Comparison of ENCODE assay signal across 23 cellular contexts in genomic region chr7:107354639-107355038, GRCh38.
DNase-seq lines count a peak whose midpoint lies in the region; ATAC-seq, FAIRE-seq and TF ChIP-seq lines count a peak whose summit lies in the region.
"Had no signal": no experiment of that assay in that cellular context is flagged by ENCODE, and none has a peak within 500 bp of the region (broad histone marks: within the 10 kb centered on the region; RNA-seq: fewer than 3 reads in every experiment).

No MANE protein-coding gene starts in this region.

- no peaks in the 10 kb centered on the region for H3F3A ChIP-seq in smooth muscle cell (ENCODE audit: low read depth)

- H3K27me3 ChIP-seq in HepG2 (ENCODE audit: control insufficient read depth in 1 of 2, insufficient read depth in 2 of 2, low read length in 2 of 2), result no peaks in the 10 kb centered on the region
- H3K27me3 ChIP-seq in right lobe of liver, result no peaks in the 10 kb centered on the region
- H3K27me3 ChIP-seq in astrocyte (ENCODE audit: insufficient read depth, low read length), result no peaks in the 10 kb centered on the region
- no peaks in the 10 kb centered on the region for H3K27me3 ChIP-seq in smooth muscle cell (ENCODE audit: low read depth)
- H3K27me3 ChIP-seq: BLaER1 treated with 17β-estradiol and CSF1 and Interleukin-3, amounts not matched to agents 10 nM and 100 nM had no signal

- H3K4me1 ChIP-seq in HepG2 (ENCODE audit: insufficient read depth, low read length) (no peaks in the 10 kb centered on the region), right lobe of liver (no peaks in the 10 kb centered on the region), astrocyte (ENCODE audit: insufficient read depth, low read length) (no peaks in the 10 kb centered on the region), smooth muscle cell (ENCODE audit: low read depth) (no peaks in the 10 kb centered on the region)
- H3K4me1 ChIP-seq: A549; BLaER1 treated with 17β-estradiol and CSF1 and Interleukin-3, amounts not matched to agents 10 nM and 100 nM had no signal

- no peaks in the 10 kb centered on the region for H3K27me3 Mint-ChIP-seq in astrocyte (ENCODE audit: low read depth, unreplicated experiment)
- H3K27me3 Mint-ChIP-seq: B cell; CD4-positive, alpha-beta memory T cell; CD4-positive, CD25-positive, alpha-beta regulatory T cell; CD8-positive, alpha-beta memory T cell had no signal

- H3K9me3 Mint-ChIP-seq in astrocyte (ENCODE audit: unreplicated experiment), result no peaks in the 10 kb centered on the region
- H3K9me3 Mint-ChIP-seq: CD8-positive, alpha-beta memory T cell had no signal

- H4K20me1 ChIP-seq in HepG2 (ENCODE audit: insufficient read depth, low read length) (no peaks in the 10 kb centered on the region), astrocyte (ENCODE audit: insufficient read depth, low read length) (no peaks in the 10 kb centered on the region), smooth muscle cell (ENCODE audit: low read depth) (no peaks in the 10 kb centered on the region)
- H4K20me1 ChIP-seq: BLaER1 treated with 17β-estradiol and CSF1 and Interleukin-3, amounts not matched to agents 10 nM and 100 nM had no signal

- no peak for TF ChIP-seq RAD21 in HepG2 (CRISPR knock-in tag; IDR thresholded peaks at IDR 0.05)
- no peak for TF ChIP-seq RAD21 in Ishikawa (IDR thresholded peaks at IDR 0.05; ENCODE audit: low read depth)

- H3K4me2 ChIP-seq in HepG2 (ENCODE audit: low read depth, low read length) (no peak overlapping the region), astrocyte (ENCODE audit: low read length) (no peak overlapping the region), smooth muscle cell (no peak overlapping the region)
- H3K4me2 ChIP-seq: A549; BLaER1 treated with 17β-estradiol and CSF1 and Interleukin-3, amounts not matched to agents 10 nM and 100 nM had no signal

- CTCF ChIA-PET in HepG2 (lab: Yijun Ruan, JAX; ENCODE audit: low intra/inter-chr PET ratio, low total read pairs), result no interaction called here

- DNase-seq in HepG2 (ENCODE audit: low spot score), result no peak
- DNase-seq in right lobe of liver, result no peak
- DNase-seq in astrocyte (ENCODE audit: low read depth), result no peak
- DNase-seq in smooth muscle cell (lab: John Stamatoyannopoulos, UW; ENCODE audit: unreplicated experiment), result no peak
- no peak for DNase-seq in hippocampal formation (lab: John Stamatoyannopoulos, UW)
- DNase-seq in SKM-1 treated with dmso at 0.1 percent for 144 hours (lab: John Stamatoyannopoulos, UW; ENCODE audit: unreplicated experiment), result no peak
- DNase-seq: AML-193; CD4-positive, alpha-beta memory T cell; CD4-positive, CD25-positive, alpha-beta regulatory T cell; CD8-positive, alpha-beta memory T cell; COR-L47; DMS79 treated with DMSO at 0.1 percent for 48 hours; GF-D8 had no signal

- H3K27ac Mint-ChIP-seq in astrocyte (ENCODE audit: unreplicated experiment), result peak overlapping the region; percentile 87
- H3K27ac Mint-ChIP-seq: B cell; CD14-positive monocyte; CD4-positive, alpha-beta memory T cell; CD4-positive, CD25-positive, alpha-beta regulatory T cell had no signal

- TF ChIP-seq EP300 in HepG2 (IDR thresholded peaks at IDR 0.05; ENCODE audit: low read depth in 2 of 2, low read length in 2 of 2) (no peak), HepG2 (CRISPR knock-in tag; IDR thresholded peaks at IDR 0.05; ENCODE audit: borderline replicate concordance) (no peak), Ishikawa (IDR thresholded peaks at IDR 0.05; ENCODE audit: borderline replicate concordance) (no peak)

- FAIRE-seq in HepG2 (lab: Jason Lieb, UNC), result no peak
- FAIRE-seq in astrocyte (lab: Jason Lieb, UNC), result no peak
- FAIRE-seq: A549, G401.6, GM12891, GM19239 had no signal

- POLR2A ChIA-PET in HepG2 (lab: Yijun Ruan, JAX), result no interaction called here

- H3K36me3 ChIP-seq in HepG2 (replicated peaks in 1 of 2; ENCODE audit: control insufficient read depth in 1 of 2, insufficient read depth in 2 of 2, low read length in 2 of 2) (peaks cover under 1 to 11% of the 10 kb centered on the region in 2 experiments; a peak in 2 of 5 replicates), right lobe of liver (no peaks in the 10 kb centered on the region), astrocyte (ENCODE audit: insufficient read depth, low read length) (no peaks in the 10 kb centered on the region), smooth muscle cell (ENCODE audit: low read depth) (peaks cover 4% of the 10 kb centered on the region)

- peaks cover 22% of the 10 kb centered on the region for H3K4me1 Mint-ChIP-seq in astrocyte (ENCODE audit: low read depth, unreplicated experiment)
- H3K4me1 Mint-ChIP-seq: CD14-positive monocyte; CD4-positive, alpha-beta memory T cell; CD8-positive, alpha-beta memory T cell had no signal

- no TSS peak for BruUV-seq in HepG2 (replicated peaks; lab: Mats Ljungman, UMichigan)

- no peak overlapping the region for H3K4me3 Mint-ChIP-seq in astrocyte (ENCODE audit: unreplicated experiment)
- H3K4me3 Mint-ChIP-seq: B cell; CD14-positive monocyte; CD4-positive, alpha-beta memory T cell; CD4-positive, CD25-positive, alpha-beta regulatory T cell; CD8-positive, alpha-beta memory T cell had no signal

- H2AFZ ChIP-seq in HepG2 (ENCODE audit: low read length) (no peak overlapping the region), astrocyte (ENCODE audit: low read depth, low read length) (no peak overlapping the region), smooth muscle cell (ENCODE audit: low read depth) (no peak overlapping the region)

- H3K9me3 ChIP-seq in HepG2 (ENCODE audit: low read length) (no peaks in the 10 kb centered on the region), right lobe of liver (no peaks in the 10 kb centered on the region), astrocyte (ENCODE audit: insufficient read depth, low read depth, low read length) (peaks cover 3% of the 10 kb centered on the region), smooth muscle cell (replicated peaks; ENCODE audit: low read depth) (no peaks in the 10 kb centered on the region)
- H3K9me3 ChIP-seq: A549 had no signal

- in situ Hi-C loops in HepG2 (cut with HindIII; ENCODE audit: extremely low pct_ligation_motif_present, low pct_unique_long_range_greater_than_20kb), result no loop called here

- TF ChIP-seq POLR2A in HepG2 (IDR thresholded peaks at IDR 0.05; ENCODE audit: insufficient read depth in 1 of 2, low read depth in 2 of 2, low read length in 2 of 2), result no peak
- no peak for TF ChIP-seq POLR2A in right lobe of liver (IDR thresholded peaks at IDR 0.05)

- no peak overlapping the region for H3K27ac ChIP-seq in HepG2 (ENCODE audit: extremely low read length, insufficient read depth, low read length)
- H3K27ac ChIP-seq in right lobe of liver, result no peak overlapping the region
- H3K27ac ChIP-seq in astrocyte (ENCODE audit: low read depth, low read length), result no peak overlapping the region
- H3K27ac ChIP-seq in smooth muscle cell (ENCODE audit: low read depth), result peak overlapping the region; percentile 24
- H3K27ac ChIP-seq: 22Rv1; A549; BLaER1 treated with 17β-estradiol and CSF1 and Interleukin-3, amounts not matched to agents 10 nM and 100 nM had no signal

- no peak overlapping the region for H3K9ac ChIP-seq in HepG2 (ENCODE audit: insufficient read depth, low read depth, low read length)
- no peak overlapping the region for H3K9ac ChIP-seq in astrocyte (ENCODE audit: low read length)
- H3K9ac ChIP-seq in smooth muscle cell (ENCODE audit: low read depth), result no peak overlapping the region
- H3K9ac ChIP-seq: BLaER1 treated with 17β-estradiol and CSF1 and Interleukin-3, amounts not matched to agents 10 nM and 100 nM had no signal

- ATAC-seq in HepG2 (no peak), right lobe of liver (no peak), GM21576 (IDR thresholded peaks at IDR 0.05; ENCODE audit: unreplicated experiment) (no peak)
- ATAC-seq: A549 had no signal

- intact Hi-C loops in HepG2 (cut with micrococcal nuclease; ENCODE audit: unreplicated experiment) (no loop called here), right lobe of liver (cut with DNase I) (no loop called here)

- H3K4me3 ChIP-seq in HepG2 (replicated peaks in 1 of 3; ENCODE audit: insufficient read depth in 1 of 3, low read depth in 2 of 3, low read length in 3 of 3), result no peak overlapping the region
- H3K4me3 ChIP-seq in right lobe of liver, result no peak overlapping the region
- no peak overlapping the region for H3K4me3 ChIP-seq in astrocyte (ENCODE audit: insufficient read depth, low read depth, low read length)
- H3K4me3 ChIP-seq in smooth muscle cell, result no peak overlapping the region
- H3K4me3 ChIP-seq: A549; BLaER1 treated with 17β-estradiol and CSF1 and Interleukin-3, amounts not matched to agents 10 nM and 100 nM had no signal

- WGBS in HepG2 (ENCODE audit: low lambda C conversion rate), result 99% methylated on average over 3 of the region's 3 CpGs
- WGBS in right lobe of liver (ENCODE audit: insufficient coverage, low coverage, low lambda C conversion rate, missing lambda C conversion rate), result 100% methylated on average over 3 of the region's 3 CpGs
- WGBS in smooth muscle cell (ENCODE audit: low lambda C conversion rate), result 98% methylated on average over 3 of the region's 3 CpGs

- H3K79me2 ChIP-seq in HepG2 (ENCODE audit: insufficient read depth, low read length) (no peaks in the 10 kb centered on the region), astrocyte (ENCODE audit: insufficient read depth, low read length) (no peaks in the 10 kb centered on the region), smooth muscle cell (ENCODE audit: low read depth) (no peaks in the 10 kb centered on the region)

- TF ChIP-seq CTCF in HepG2 (CRISPR knock-in tag; IDR thresholded peaks at IDR 0.05), result no peak
- no peak for TF ChIP-seq CTCF in right lobe of liver (IDR thresholded peaks at IDR 0.05)
- TF ChIP-seq CTCF in astrocyte (IDR thresholded peaks at IDR 0.05; ENCODE audit: insufficient read depth, low read depth, low read length), result no peak
- TF ChIP-seq CTCF in smooth muscle cell (IDR thresholded peaks at IDR 0.05; ENCODE audit: borderline replicate concordance, insufficient read depth, poor library complexity, severe bottlenecking), result no peak

- peaks cover 8% of the 10 kb centered on the region for H3K36me3 Mint-ChIP-seq in astrocyte (ENCODE audit: low read depth, unreplicated experiment)

TF ChIP-seq in HepG2, 621 proteins besides CTCF, POLR2A, EP300 and RAD21:
- peak; percentile 39; the same call in 1 of the 2 replicates for TF ChIP-seq CEBPB (IDR thresholded peaks at IDR 0.05; ENCODE audit: borderline replicate concordance, low read depth, low read length)
- TF ChIP-seq SAFB2 (CRISPR knock-in tag; IDR thresholded peaks at IDR 0.05; ENCODE audit: borderline replicate concordance, low read depth), result no peak
- TF ChIP-seq ZNF615 (CRISPR knock-in tag; IDR thresholded peaks at IDR 0.05; ENCODE audit: borderline replicate concordance), result no peak

TF ChIP-seq in Ishikawa, 13 proteins besides CTCF, POLR2A, EP300 and RAD21:
- TF ChIP-seq CREB1 (IDR thresholded peaks at IDR 0.05; ENCODE audit: low read depth) (no peak), CEBPB (IDR thresholded peaks at IDR 0.05) (0 out of 2 replicates have a peak, but pooled peaks have one; percentile 39)
